In genomic region chr2:150856596-150857281, GRCh38 we compare ENCODE assay signal across 34 cellular contexts.
"Had no signal": no experiment of that assay in that cellular context is flagged by ENCODE, and none has a peak within 500 bp of the region (broad histone marks: within the 10 kb centered on the region; RNA-seq: fewer than 3 reads in every experiment).

No MANE protein-coding gene starts in this region.

- H3K4me1 ChIP-seq: ascending aorta, esophagus muscularis mucosa, pancreas, prostate gland, stomach, tibial artery had no signal

- H3K36me3 Mint-ChIP-seq: activated naive CD4-positive, alpha-beta T cell treated with anti-CD3 and anti-CD28 coated beads, Interleukin-2, amount 10 ng/mL, durations not matched to agents 7 days and 5 days; activated naive CD8-positive, alpha-beta T cell treated with anti-CD3 and anti-CD28 coated beads, Interleukin-2, amount 10 ng/mL, durations not matched to agents 7 days and 5 days; brain; mesothelial cell of epicardium; naive thymus-derived CD4-positive, alpha-beta T cell; stimulated activated naive B cell treated with anti-CD40 and anti-IgM and Interleukin-4, amounts not matched to agents 10 μg/mL and 1 μg/mL and 100 μg/mL, for 72 hours had no signal

- H3K27ac ChIP-seq: ascending aorta, esophagus muscularis mucosa, pancreas, prostate gland, skin epidermis, stomach, tibial artery, WERI-Rb-1 had no signal

- ATAC-seq: activated CD4-positive, CD25-positive, alpha-beta regulatory T cell treated with anti-CD3 and anti-CD28 coated beads, Interleukin-2, amount 50 U/mL, for 24 hours; effector memory CD8-positive, alpha-beta T cell; left cardiac atrium; left ventricle myocardium superior; naive thymus-derived CD4-positive, alpha-beta T cell; sciatic nerve; stimulated activated naive B cell treated with anti-CD40 and anti-IgM and Interleukin-4, amounts not matched to agents 10 μg/mL and 1 μg/mL and 100 μg/mL, for 72 hours had no signal

- H3K9me3 Mint-ChIP-seq: activated naive CD4-positive, alpha-beta T cell treated with anti-CD3 and anti-CD28 coated beads, Interleukin-2, amount 10 ng/mL, durations not matched to agents 7 days and 5 days; activated naive CD8-positive, alpha-beta T cell treated with anti-CD3 and anti-CD28 coated beads, Interleukin-2, amount 10 ng/mL, durations not matched to agents 7 days and 5 days; activated T-cell treated with anti-CD3 and anti-CD28 coated beads, Interleukin-2, amount 50 U/mL, for 24 hours; stimulated activated naive B cell treated with anti-CD40 and anti-IgM and Interleukin-4, amounts not matched to agents 10 μg/mL and 1 μg/mL and 100 μg/mL, for 72 hours; T-helper 1 cell treated with Interleukin-12 subunit alpha and Interleukin-12 subunit beta and Interleukin-4 antibody, amounts not matched to agents 30 μg/mL and 1 μg/mL, for 36 hours had no signal

- H3K27ac Mint-ChIP-seq: activated naive CD4-positive, alpha-beta T cell treated with anti-CD3 and anti-CD28 coated beads, Interleukin-2, amount 10 ng/mL, durations not matched to agents 7 days and 5 days; activated naive CD8-positive, alpha-beta T cell treated with anti-CD3 and anti-CD28 coated beads, Interleukin-2, amount 10 ng/mL, durations not matched to agents 7 days and 5 days; activated T-cell treated with anti-CD3 and anti-CD28 coated beads, Interleukin-2, amount 50 U/mL, for 24 hours; brain; effector memory CD8-positive, alpha-beta T cell; mesothelial cell of epicardium; naive thymus-derived CD4-positive, alpha-beta T cell; stimulated activated naive B cell treated with anti-CD40 and anti-IgM and Interleukin-4, amounts not matched to agents 10 μg/mL and 1 μg/mL and 100 μg/mL, for 72 hours; T-helper 1 cell treated with Interleukin-12 subunit alpha and Interleukin-12 subunit beta and Interleukin-4 antibody, amounts not matched to agents 30 μg/mL and 1 μg/mL, for 36 hours had no signal

- H3K9me3 ChIP-seq: ascending aorta, esophagus muscularis mucosa, pancreas, prostate gland, stomach, tibial artery had no signal

- FAIRE-seq: frontal cortex, pancreas, TTC549 had no signal

- H3K27me3 Mint-ChIP-seq: activated naive CD4-positive, alpha-beta T cell treated with anti-CD3 and anti-CD28 coated beads, Interleukin-2, amount 10 ng/mL, durations not matched to agents 7 days and 5 days; activated T-cell treated with anti-CD3 and anti-CD28 coated beads, Interleukin-2, amount 50 U/mL, for 24 hours; effector memory CD8-positive, alpha-beta T cell; stimulated activated naive B cell treated with anti-CD40 and anti-IgM and Interleukin-4, amounts not matched to agents 10 μg/mL and 1 μg/mL and 100 μg/mL, for 72 hours had no signal

- DNase-seq: activated CD4-positive, alpha-beta T cell treated with anti-CD3 and anti-CD28 coated beads for 48 hours; activated CD4-positive, alpha-beta T cell treated with anti-CD3 and anti-CD28 coated beads, Interleukin-2, amount 50 U/mL, for 48 hours; activated CD8-positive, alpha-beta memory T cell treated with anti-CD3 and anti-CD28 coated beads, Interleukin-2, amount 50 U/mL, for 48 hours; activated gamma-delta T cell; activated naive CD4-positive, alpha-beta T cell treated with anti-CD3 and anti-CD28 coated beads, Interleukin-2, amount 10 ng/mL, durations not matched to agents 7 days and 5 days; activated naive CD8-positive, alpha-beta T cell treated with anti-CD3 and anti-CD28 coated beads, Interleukin-2, amount 10 ng/mL, durations not matched to agents 7 days and 5 days; activated T-cell treated with anti-CD3 and anti-CD28 coated beads, Interleukin-2, amount 50 U/mL, for 24 hours; caudate nucleus; cortex of kidney; effector memory CD8-positive, alpha-beta T cell; islet precursor cell; left cardiac atrium; left ventricle myocardium superior; naive thymus-derived CD4-positive, alpha-beta T cell; pancreas; retina; stimulated activated CD4-positive, alpha-beta T cell treated with anti-CD3 and anti-CD28 coated beads, Interleukin-4, amount 100 ng/mL, for 4 hours; stimulated activated CD8-positive, alpha-beta memory T cell treated with anti-CD3 and anti-CD28 coated beads, Interleukin-4, amount 100 ng/mL, for 48 hours; stimulated activated naive B cell treated with anti-CD40 and anti-IgM and Interleukin-4, amounts not matched to agents 10 μg/mL and 1 μg/mL and 100 μg/mL, for 72 hours; stomach; T-helper 9 cell; tibial artery; WERI-Rb-1 had no signal

- H3K4me3 Mint-ChIP-seq: activated naive CD4-positive, alpha-beta T cell treated with anti-CD3 and anti-CD28 coated beads, Interleukin-2, amount 10 ng/mL, durations not matched to agents 7 days and 5 days; activated naive CD8-positive, alpha-beta T cell treated with anti-CD3 and anti-CD28 coated beads, Interleukin-2, amount 10 ng/mL, durations not matched to agents 7 days and 5 days; activated T-cell treated with anti-CD3 and anti-CD28 coated beads, Interleukin-2, amount 50 U/mL, for 24 hours; brain; effector memory CD8-positive, alpha-beta T cell; mesothelial cell of epicardium; naive thymus-derived CD4-positive, alpha-beta T cell; stimulated activated naive B cell treated with anti-CD40 and anti-IgM and Interleukin-4, amounts not matched to agents 10 μg/mL and 1 μg/mL and 100 μg/mL, for 72 hours; T-helper 1 cell treated with Interleukin-12 subunit alpha and Interleukin-12 subunit beta and Interleukin-4 antibody, amounts not matched to agents 30 μg/mL and 1 μg/mL, for 36 hours had no signal

- H3K36me3 ChIP-seq: ascending aorta, esophagus muscularis mucosa, pancreas, prostate gland, stomach, tibial artery, WERI-Rb-1 had no signal

- H3K27me3 ChIP-seq: ascending aorta, esophagus muscularis mucosa, pancreas, stomach, tibial artery had no signal

- H3K4me3 ChIP-seq: ascending aorta, esophagus muscularis mucosa, pancreas, prostate gland, skin epidermis, stomach, tibial artery had no signal

- H3K4me1 Mint-ChIP-seq: activated naive CD4-positive, alpha-beta T cell treated with anti-CD3 and anti-CD28 coated beads, Interleukin-2, amount 10 ng/mL, durations not matched to agents 7 days and 5 days; activated naive CD8-positive, alpha-beta T cell treated with anti-CD3 and anti-CD28 coated beads, Interleukin-2, amount 10 ng/mL, durations not matched to agents 7 days and 5 days; naive thymus-derived CD4-positive, alpha-beta T cell; stimulated activated naive B cell treated with anti-CD40 and anti-IgM and Interleukin-4, amounts not matched to agents 10 μg/mL and 1 μg/mL and 100 μg/mL, for 72 hours had no signal
